2 cellular contexts compared by ENCODE assay signal in the genomic region with DNA sequence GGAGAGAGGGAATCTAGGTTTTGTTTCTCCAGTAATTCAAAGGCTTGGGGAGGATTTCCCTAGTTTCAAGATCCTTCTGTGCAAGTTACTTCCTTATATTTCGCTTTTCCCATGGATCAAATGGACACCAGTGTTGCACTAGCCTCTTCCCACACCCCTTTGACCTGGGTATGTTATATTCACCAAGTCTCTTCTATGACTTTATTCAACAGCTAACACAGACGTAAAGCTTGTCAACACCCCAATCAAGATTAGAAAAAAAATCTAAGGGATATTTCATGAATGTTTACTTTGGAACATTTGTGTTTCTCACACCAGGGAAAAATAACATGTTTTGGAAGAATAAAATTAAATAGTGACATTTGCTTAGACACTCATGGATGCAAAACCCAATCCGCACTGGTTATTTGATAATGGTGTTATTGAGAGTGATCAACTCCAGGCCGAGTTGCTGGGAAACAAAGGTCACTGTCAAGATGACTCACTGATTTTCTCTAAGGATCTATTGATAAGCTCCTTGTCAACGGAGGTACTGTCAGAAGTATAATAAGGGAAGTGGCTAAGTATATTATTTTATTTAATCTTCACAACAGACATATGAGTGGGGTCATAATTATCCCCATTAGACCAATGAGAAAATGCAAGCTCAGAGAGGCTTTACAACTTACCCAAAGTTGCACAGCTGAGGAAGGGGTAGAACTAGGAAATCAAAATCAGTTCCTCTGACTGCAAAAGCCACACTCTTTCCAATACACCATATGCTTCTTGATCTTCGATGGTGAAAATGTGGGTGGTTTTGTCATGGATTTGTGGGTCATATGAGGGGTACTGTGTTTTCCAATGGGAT.
A peak's percentile ranks its signal among the peaks of the same experiment; 100 is the strongest.
TF ChIP-seq lines count a peak whose summit lies in the region.

No MANE protein-coding gene starts in this region.

TF ChIP-seq in SK-N-SH, 30 proteins besides CTCF, POLR2A, EP300 and RAD21:
- TF ChIP-seq RCOR1 (IDR thresholded peaks at IDR 0.05; ENCODE audit: low read length) (no peak), JUND (IDR thresholded peaks at IDR 0.05) (no peak), POLR2AphosphoS5 (IDR thresholded peaks at IDR 0.05; ENCODE audit: low read depth, low read length) (no peak), FOSL2 (IDR thresholded peaks at IDR 0.05; ENCODE audit: borderline replicate concordance, low read depth) (0 out of 2 replicates have a peak, but pooled peaks have one; percentile 3), ZBTB33 (IDR thresholded peaks at IDR 0.05; ENCODE audit: borderline replicate concordance, low read depth) (no peak), RFX5 (IDR thresholded peaks at IDR 0.05; ENCODE audit: low read length) (no peak), USF2 (IDR thresholded peaks at IDR 0.05; ENCODE audit: borderline replicate concordance, low read depth, low read length) (no peak), NRF1 (IDR thresholded peaks at IDR 0.05; ENCODE audit: low read depth, low read length) (no peak)
- TF ChIP-seq, protein P1, sequence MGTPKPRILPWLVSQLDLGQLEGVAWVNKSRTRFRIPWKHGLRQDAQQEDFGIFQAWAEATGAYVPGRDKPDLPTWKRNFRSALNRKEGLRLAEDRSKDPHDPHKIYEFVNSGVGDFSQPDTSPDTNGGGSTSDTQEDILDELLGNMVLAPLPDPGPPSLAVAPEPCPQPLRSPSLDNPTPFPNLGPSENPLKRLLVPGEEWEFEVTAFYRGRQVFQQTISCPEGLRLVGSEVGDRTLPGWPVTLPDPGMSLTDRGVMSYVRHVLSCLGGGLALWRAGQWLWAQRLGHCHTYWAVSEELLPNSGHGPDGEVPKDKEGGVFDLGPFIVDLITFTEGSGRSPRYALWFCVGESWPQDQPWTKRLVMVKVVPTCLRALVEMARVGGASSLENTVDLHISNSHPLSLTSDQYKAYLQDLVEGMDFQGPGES (IDR thresholded peaks at IDR 0.05; ENCODE audit: low read depth, low read length): no peak
TF ChIP-seq in SK-N-SH: peak in this region for 1.

TF ChIP-seq in SK-N-SH treated with all-trans-retinoic acid at 6 μM for 48 hours, 23 proteins besides CTCF, POLR2A, EP300 and RAD21:
- TF ChIP-seq ISL1 (CRISPR knock-in tag; IDR thresholded peaks at IDR 0.05) (no peak), OSR1 (CRISPR knock-in tag; IDR thresholded peaks at IDR 0.05) (no peak), ZC3H10 (CRISPR knock-in tag; IDR thresholded peaks at IDR 0.05) (no peak), POU6F1 (CRISPR knock-in tag; IDR thresholded peaks at IDR 0.05; ENCODE audit: borderline replicate concordance, low read depth) (no peak), TSHZ2 (CRISPR knock-in tag; IDR thresholded peaks at IDR 0.05) (no peak), CSDC2 (CRISPR knock-in tag; IDR thresholded peaks at IDR 0.05) (no peak), ZNF565 (CRISPR knock-in tag; conservative IDR thresholded peaks at IDR 0.05; ENCODE audit: low read depth) (no peak), ZNF70 (CRISPR knock-in tag; IDR thresholded peaks at IDR 0.05) (no peak), ESRRG (CRISPR knock-in tag; IDR thresholded peaks at IDR 0.05) (no peak), BACH2 (CRISPR knock-in tag; IDR thresholded peaks at IDR 0.05; ENCODE audit: borderline replicate concordance) (no peak), ARNTL (CRISPR knock-in tag; IDR thresholded peaks at IDR 0.05; ENCODE audit: borderline replicate concordance, low read depth) (no peak), PPARA (CRISPR knock-in tag; IDR thresholded peaks at IDR 0.05; ENCODE audit: borderline replicate concordance) (no peak), SNAI2 (CRISPR knock-in tag; IDR thresholded peaks at IDR 0.05) (no peak)
- TF ChIP-seq, protein P2, sequence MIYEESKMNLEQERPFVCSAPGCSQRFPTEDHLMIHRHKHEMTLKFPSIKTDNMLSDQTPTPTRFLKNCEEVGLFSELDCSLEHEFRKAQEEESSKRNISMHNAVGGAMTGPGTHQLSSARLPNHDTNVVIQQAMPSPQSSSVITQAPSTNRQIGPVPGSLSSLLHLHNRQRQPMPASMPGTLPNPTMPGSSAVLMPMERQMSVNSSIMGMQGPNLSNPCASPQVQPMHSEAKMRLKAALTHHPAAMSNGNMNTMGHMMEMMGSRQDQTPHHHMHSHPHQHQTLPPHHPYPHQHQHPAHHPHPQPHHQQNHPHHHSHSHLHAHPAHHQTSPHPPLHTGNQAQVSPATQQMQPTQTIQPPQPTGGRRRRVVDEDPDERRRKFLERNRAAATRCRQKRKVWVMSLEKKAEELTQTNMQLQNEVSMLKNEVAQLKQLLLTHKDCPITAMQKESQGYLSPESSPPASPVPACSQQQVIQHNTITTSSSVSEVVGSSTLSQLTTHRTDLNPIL (CRISPR knock-in tag; IDR thresholded peaks at IDR 0.05; ENCODE audit: low read depth): no peak
- TF ChIP-seq, protein P3, sequence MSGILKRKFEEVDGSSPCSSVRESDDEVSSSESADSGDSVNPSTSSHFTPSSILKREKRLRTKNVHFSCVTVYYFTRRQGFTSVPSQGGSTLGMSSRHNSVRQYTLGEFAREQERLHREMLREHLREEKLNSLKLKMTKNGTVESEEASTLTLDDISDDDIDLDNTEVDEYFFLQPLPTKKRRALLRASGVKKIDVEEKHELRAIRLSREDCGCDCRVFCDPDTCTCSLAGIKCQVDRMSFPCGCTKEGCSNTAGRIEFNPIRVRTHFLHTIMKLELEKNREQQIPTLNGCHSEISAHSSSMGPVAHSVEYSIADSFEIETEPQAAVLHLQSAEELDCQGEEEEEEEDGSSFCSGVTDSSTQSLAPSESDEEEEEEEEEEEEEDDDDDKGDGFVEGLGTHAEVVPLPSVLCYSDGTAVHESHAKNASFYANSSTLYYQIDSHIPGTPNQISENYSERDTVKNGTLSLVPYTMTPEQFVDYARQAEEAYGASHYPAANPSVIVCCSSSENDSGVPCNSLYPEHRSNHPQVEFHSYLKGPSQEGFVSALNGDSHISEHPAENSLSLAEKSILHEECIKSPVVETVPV (CRISPR knock-in tag; IDR thresholded peaks at IDR 0.05): no peak
